ENCODE assay signal across 8 cellular contexts in genomic region chr2:7825591-7826312, GRCh38.
DNase-seq lines count a peak whose midpoint lies in the region; ATAC-seq and TF ChIP-seq lines count a peak whose summit lies in the region.

No MANE protein-coding gene starts in this region.

- H3K9ac ChIP-seq in skeletal muscle satellite cell (ENCODE audit: low read depth, low read length): no peak overlapping the region

- H3K36me3 ChIP-seq in skeletal muscle satellite cell (ENCODE audit: insufficient read depth, low read length): no peaks in the 10 kb centered on the region
- no peaks in the 10 kb centered on the region for H3K36me3 ChIP-seq in left ventricle myocardium inferior

- H3K27ac ChIP-seq in left ventricle myocardium inferior (replicated peaks) (no peak overlapping the region), substantia nigra (ENCODE audit: low read depth, low read length, poor library complexity, severe bottlenecking) (no peak overlapping the region)

- no peak overlapping the region for H3K4me3 ChIP-seq in skeletal muscle satellite cell (ENCODE audit: low read length)
- no peak overlapping the region for H3K4me3 ChIP-seq in left ventricle myocardium inferior

- peak; percentile 71 for DNase-seq in activated naive CD4-positive, alpha-beta T cell treated with anti-CD3 and anti-CD28 coated beads, Interleukin-2, amount 50 U/mL, for 16 hours
- DNase-seq in left ventricle myocardium inferior (no peak), DMS79 treated with DMSO at 0.1 percent for 48 hours (lab: John Stamatoyannopoulos, UW) (no peak), SHP77 (lab: John Stamatoyannopoulos, UW) (no peak), substantia nigra (lab: John Stamatoyannopoulos, UW) (no peak)

- peak overlapping the region; percentile 22 for H3K4me2 ChIP-seq in skeletal muscle satellite cell (ENCODE audit: low read length)

- ATAC-seq in GM18907 (IDR thresholded peaks at IDR 0.05; ENCODE audit: unreplicated experiment) (peak; percentile 56), HG03045 (IDR thresholded peaks at IDR 0.05; ENCODE audit: unreplicated experiment) (peak; percentile 81)

- intact Hi-C loops in left ventricle myocardium inferior (cut with micrococcal nuclease): no loop called here

- H3K4me1 ChIP-seq in skeletal muscle satellite cell (ENCODE audit: control insufficient read depth, insufficient read depth, low read length) (peaks cover 15% of the 10 kb centered on the region), left ventricle myocardium inferior (no peaks in the 10 kb centered on the region)

- H3K9me3 ChIP-seq in skeletal muscle satellite cell (replicated peaks; ENCODE audit: low read length) (no peaks in the 10 kb centered on the region), left ventricle myocardium inferior (replicated peaks) (no peaks in the 10 kb centered on the region)

- no peak for TF ChIP-seq CTCF in left ventricle myocardium inferior (IDR thresholded peaks at IDR 0.05; ENCODE audit: borderline replicate concordance)

- H3K27me3 ChIP-seq in skeletal muscle satellite cell (ENCODE audit: control insufficient read depth, insufficient read depth, low read length): no peaks in the 10 kb centered on the region
- H3K27me3 ChIP-seq in left ventricle myocardium inferior (ENCODE audit: low read depth): no peaks in the 10 kb centered on the region
